29 cellular contexts compared by ENCODE assay signal in the genomic region with DNA sequence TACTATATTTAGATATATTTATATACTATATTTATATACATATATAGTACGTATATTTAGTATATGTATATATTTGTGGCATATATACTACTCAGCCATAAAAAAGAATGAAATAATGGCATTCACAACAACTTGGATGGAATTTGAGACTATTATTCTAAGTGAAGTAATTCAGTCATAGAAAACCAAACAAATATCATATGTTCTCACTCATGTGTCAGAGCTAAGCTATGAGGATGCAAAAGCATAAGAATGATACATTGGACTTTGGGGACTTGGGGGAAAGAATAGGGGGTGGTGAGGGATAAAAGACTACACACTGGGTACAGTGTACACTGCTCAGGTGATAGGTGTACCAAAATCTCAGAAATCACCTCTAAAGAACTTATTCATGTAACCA. TPM values are rescaled to one million over a fixed set of nuclear protein-coding genes. Genes with fewer than 3 reads are reported as not detected.
"Had no signal": no experiment of that assay in that cellular context is flagged by ENCODE, and none has a peak within 500 bp of the region (broad histone marks: within the 10 kb centered on the region; RNA-seq: fewer than 3 reads in every experiment).

No MANE protein-coding gene starts in this region.

- H3K9me3 ChIP-seq: body of pancreas had no signal

- ATAC-seq: activated CD4-positive, alpha-beta T cell treated with anti-CD3 and anti-CD28 coated beads for 36 hours; body of pancreas; T-helper 17 cell had no signal

- H3K4me3 ChIP-seq: body of pancreas, cardiac muscle cell had no signal

- H3K27ac ChIP-seq: body of pancreas, cardiac muscle cell, VCaP had no signal

- DNase-seq: activated CD4-positive, alpha-beta memory T cell treated with anti-CD3 and anti-CD28 coated beads, Interleukin-2, amount 10 ng/mL, durations not matched to agents 7 days and 5 days; activated CD4-positive, alpha-beta T cell treated with anti-CD3 and anti-CD28 coated beads for 36 hours; activated CD4-positive, alpha-beta T cell treated with anti-CD3 and anti-CD28 coated beads, Interleukin-2, amount 50 U/mL, for 1 hour; activated CD4-positive, CD25-positive, alpha-beta regulatory T cell; activated gamma-delta T cell treated with Interleukin-2 at 50 U/mL for 16 hours; activated naive CD4-positive, alpha-beta T cell treated with anti-CD3 and anti-CD28 coated beads, Interleukin-2, amount 10 ng/mL, durations not matched to agents 7 days and 5 days; activated naive CD8-positive, alpha-beta T cell treated with anti-CD3 and anti-CD28 coated beads, Interleukin-2, amount 10 ng/mL, durations not matched to agents 7 days and 5 days; activated T-cell treated with anti-CD3 and anti-CD28 coated beads for 4 hours; activated T-cell treated with anti-CD3 and anti-CD28 coated beads, Interleukin-2, amount 50 U/mL, for 48 hours; aorta; body of pancreas; NCI-H1105; NCI-H1436; NCI-H1694 treated with DMSO at 0.1 percent for 48 hours; NCI-H2029 treated with DMSO at 0.1 percent for 48 hours; NCI-H345; NCI-H510A; NCI-H526 treated with DMSO at 0.1 percent for 48 hours; NCI-H82; SIG-M5; T-helper 17 cell; T1000 had no signal

- H3K27me3 ChIP-seq: body of pancreas, cardiac muscle cell had no signal

- H3K36me3 ChIP-seq: cardiac muscle cell had no signal

- H3K4me1 ChIP-seq: body of pancreas had no signal

RNA-seq across cellular contexts. Expression of a gene that starts 53.9 kb away (rescaled TPM):
- total RNA-seq: activated CD4-positive, alpha-beta memory T cell treated with anti-CD3 and anti-CD28 coated beads, Interleukin-2, amount 10 ng/mL, durations not matched to agents 7 days and 5 days; activated CD4-positive, alpha-beta T cell treated with anti-CD3 and anti-CD28 coated beads for 36 hours; activated CD8-positive, alpha-beta memory T cell treated with anti-CD3 and anti-CD28 coated beads for 36 hours; activated naive CD8-positive, alpha-beta T cell treated with anti-CD3 and anti-CD28 coated beads, Interleukin-2, amount 10 ng/mL, durations not matched to agents 7 days and 5 days; activated T-helper 2 cell treated with anti-CD3 and anti-CD28 coated beads, Interferon-gamma antibody, Interleukin-2, Interleukin-4, amounts not matched to agents 10 μg/mL and 5 μg/mL and 100 μg/mL, durations not matched to agents 14 hours and 24 hours and 36 hours; aorta; body of pancreas; cardiac muscle cell; MCF 10A; OCI-LY7; RPMI7951; T-helper 17 cell had no signal
